10 cellular contexts compared by ENCODE assay signal in the genomic region with DNA sequence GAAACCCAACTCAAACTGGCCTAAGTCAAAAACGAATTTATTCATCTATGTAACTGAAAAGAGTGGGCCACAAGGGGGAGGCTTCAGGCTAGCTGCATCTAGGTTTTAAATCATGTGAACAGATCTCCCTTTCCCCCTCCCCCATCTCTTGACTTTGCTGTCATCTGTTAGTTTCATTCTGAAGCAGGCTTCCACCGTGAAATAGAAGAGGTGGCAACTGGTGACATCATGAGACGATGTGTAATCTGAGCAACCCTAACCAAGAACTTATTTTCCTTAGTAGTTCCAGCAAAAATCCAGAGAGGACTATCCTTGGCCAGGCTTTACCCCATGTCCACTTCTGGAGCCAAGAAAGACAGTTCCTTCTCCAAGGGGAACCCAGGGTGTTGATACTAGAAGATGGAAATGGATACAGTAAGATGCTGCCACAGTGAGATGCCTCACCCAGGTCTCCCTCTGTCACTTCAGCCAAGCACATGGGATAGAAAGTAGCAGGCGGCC. TPM values are rescaled to one million over a fixed set of nuclear protein-coding genes. Genes with fewer than 3 reads are reported as not detected.
DNase-seq lines count a peak whose midpoint lies in the region; ATAC-seq and TF ChIP-seq lines count a peak whose summit lies in the region.
"Had no signal": no experiment of that assay in that cellular context is flagged by ENCODE, and none has a peak within 500 bp of the region (broad histone marks: within the 10 kb centered on the region; RNA-seq: fewer than 3 reads in every experiment).

No MANE protein-coding gene starts in this region.

- H3K27ac ChIP-seq in dorsolateral prefrontal cortex: peak overlapping the region in 58 of 59 donors; percentile 35 to 99 (median 81)
- H3K27ac ChIP-seq: BLaER1 had no signal

- peak in 20 of 56 donors; percentile 8 to 33 (median 18) for TF ChIP-seq CTCF in dorsolateral prefrontal cortex (IDR thresholded peaks at IDR 0.05 in 54 of 56, conservative IDR thresholded peaks at IDR 0.05 in 2 of 56; ENCODE audit: low read depth in 1 of 56, partially characterized antibody in 56 of 56)

- H3K4me3 Mint-ChIP-seq in stimulated activated naive B cell treated with anti-CD40 and anti-IgM and Interleukin-4, amounts not matched to agents 10 μg/mL and 1 μg/mL and 100 μg/mL, for 72 hours: no peak overlapping the region

- H3K27me3 Mint-ChIP-seq in stimulated activated naive B cell treated with anti-CD40 and anti-IgM and Interleukin-4, amounts not matched to agents 10 μg/mL and 1 μg/mL and 100 μg/mL, for 72 hours: no peaks in the 10 kb centered on the region

- H3K9me3 Mint-ChIP-seq in stimulated activated naive B cell treated with anti-CD40 and anti-IgM and Interleukin-4, amounts not matched to agents 10 μg/mL and 1 μg/mL and 100 μg/mL, for 72 hours: no peaks in the 10 kb centered on the region

- intact Hi-C loops in dorsolateral prefrontal cortex (cut with DNase I): no loop called here

- ATAC-seq in HG03469 (IDR thresholded peaks at IDR 0.05; ENCODE audit: unreplicated experiment): peak; percentile 47
- ATAC-seq in stimulated activated naive B cell treated with anti-CD40 and anti-IgM and Interleukin-4, amounts not matched to agents 10 μg/mL and 1 μg/mL and 100 μg/mL, for 72 hours (replicated peaks): peak; percentile 86 to 98

- no peaks in the 10 kb centered on the region for H3K27me3 ChIP-seq in dorsolateral prefrontal cortex
- H3K27me3 ChIP-seq: BLaER1 had no signal

- H3K36me3 Mint-ChIP-seq in stimulated activated naive B cell treated with anti-CD40 and anti-IgM and Interleukin-4, amounts not matched to agents 10 μg/mL and 1 μg/mL and 100 μg/mL, for 72 hours: peaks cover 31 to 50% of the 10 kb centered on the region in 2 donors

- DNase-seq in activated CD4-positive, CD25-positive, alpha-beta regulatory T cell treated with anti-CD3 and anti-CD28 coated beads, Interleukin-2, amount 50 U/mL, for 16 hours (ENCODE audit: low read depth, low spot score): peak; percentile 4
- DNase-seq in activated CD4-positive, CD25-positive, alpha-beta regulatory T cell treated with anti-CD3 and anti-CD28 coated beads, Interleukin-2, amount 50 U/mL, for 72 hours: no peak
- peak in 1 of 10 donors; percentile 29 for DNase-seq in dorsolateral prefrontal cortex
- peak; percentile 51 for DNase-seq in stimulated activated naive B cell treated with anti-CD40 and anti-IgM and Interleukin-4, amounts not matched to agents 10 μg/mL and 1 μg/mL and 100 μg/mL, for 72 hours
- DNase-seq in COLO668 (lab: John Stamatoyannopoulos, UW; ENCODE audit: unreplicated experiment): no peak
- DNase-seq in kidney glomerular epithelial cell (lab: John Stamatoyannopoulos, UW): no peak
- DNase-seq in inferior parietal cortex (ENCODE audit: extremely low spot score): no peak
- DNase-seq: NCI-H2107 had no signal

- peak overlapping the region in 25 of 59 donors; percentile 3 to 46 (median 25) for H3K4me3 ChIP-seq in dorsolateral prefrontal cortex
- H3K4me3 ChIP-seq: BLaER1 had no signal

- H3K27ac Mint-ChIP-seq in stimulated activated naive B cell treated with anti-CD40 and anti-IgM and Interleukin-4, amounts not matched to agents 10 μg/mL and 1 μg/mL and 100 μg/mL, for 72 hours: peak overlapping the region; percentile 62

- H3K4me1 Mint-ChIP-seq in stimulated activated naive B cell treated with anti-CD40 and anti-IgM and Interleukin-4, amounts not matched to agents 10 μg/mL and 1 μg/mL and 100 μg/mL, for 72 hours: peaks cover 25 to 38% of the 10 kb centered on the region in 2 donors

RNA-seq across cellular contexts. Expression of a gene that starts 9.4 kb away (rescaled TPM):
- total RNA-seq in dorsolateral prefrontal cortex: 100 to 1,000 TPM; 107 to 294 (median 153) TPM

RNA-seq across cellular contexts. Expression of a gene that starts 15.7 kb away (rescaled TPM):
- 10 to 100 TPM in 94 of 120 experiments, 1 to 10 TPM in 26; 4.4 to 36.5 (median 12.4) TPM for total RNA-seq in dorsolateral prefrontal cortex

RNA-seq across cellular contexts. Expression of a gene that starts 30.9 kb away (rescaled TPM):
- 10 to 100 TPM in 115 of 120 experiments, 1 to 10 TPM in 5; 6.4 to 25.4 (median 16.9) TPM for total RNA-seq in dorsolateral prefrontal cortex

RNA-seq across cellular contexts. Expression of a gene that starts 39.3 kb away (rescaled TPM):
- total RNA-seq in dorsolateral prefrontal cortex: 10 to 100 TPM; 33.5 to 65.7 (median 46.2) TPM

RNA-seq across cellular contexts. Expression of a gene that starts 39.6 kb away (rescaled TPM):
- 10 to 100 TPM; 41.8 to 99.7 (median 69.9) TPM for total RNA-seq in dorsolateral prefrontal cortex

Comparison
In these comparisons a context has a peak if more than half of its experiments do, and no peak if none do; other contexts are left out.
1. DNase-seq: peak in activated CD4-positive, CD25-positive, alpha-beta regulatory T cell treated with anti-CD3 and anti-CD28 coated beads, Interleukin-2, amount 50 U/mL, for 16 hours (single experiment) and stimulated activated naive B cell treated with anti-CD40 and anti-IgM and Interleukin-4, amounts not matched to agents 10 μg/mL and 1 μg/mL and 100 μg/mL, for 72 hours (single experiment); none in activated CD4-positive, CD25-positive, alpha-beta regulatory T cell treated with anti-CD3 and anti-CD28 coated beads, Interleukin-2, amount 50 U/mL, for 72 hours (single experiment), COLO668 (single experiment), kidney glomerular epithelial cell (single experiment) and inferior parietal cortex (single experiment).